ENCODE assay signal across 17 cellular contexts in the genomic region with DNA sequence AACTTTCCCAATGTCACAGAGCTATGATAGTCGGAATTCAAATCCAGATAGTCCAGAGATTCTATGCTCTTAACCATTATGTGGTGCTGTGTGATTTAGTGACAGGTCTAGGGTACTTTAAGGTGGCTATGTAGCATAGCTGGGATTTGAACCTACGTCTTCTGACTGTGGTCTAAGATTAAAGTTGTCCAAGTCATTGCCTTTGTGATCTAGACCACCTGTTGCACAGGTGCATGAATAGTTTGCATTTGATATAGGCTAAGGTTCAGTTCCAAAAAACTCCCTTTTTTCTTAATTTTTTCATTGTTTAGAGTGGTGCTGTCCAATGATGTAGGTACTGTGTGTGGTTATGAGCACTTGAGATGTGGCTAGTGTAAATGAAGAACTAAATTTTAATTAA. TPM values are rescaled to one million over a fixed set of nuclear protein-coding genes. Genes with fewer than 3 reads are reported as not detected.
DNase-seq lines count a peak whose midpoint lies in the region; ATAC-seq, FAIRE-seq and TF ChIP-seq lines count a peak whose summit lies in the region.
"Had no signal": no experiment of that assay in that cellular context is flagged by ENCODE, and none has a peak within 500 bp of the region (broad histone marks: within the 10 kb centered on the region; RNA-seq: fewer than 3 reads in every experiment).

No MANE protein-coding gene starts in this region.

- TF ChIP-seq EP300 in GM12878 (IDR thresholded peaks at IDR 0.05; ENCODE audit: borderline replicate concordance in 1 of 2, control insufficient read depth in 1 of 2, low read depth in 2 of 2, low read length in 2 of 2) = no peak

- H3K4me2 ChIP-seq in GM12878 (ENCODE audit: control insufficient read depth, insufficient read depth) = peak overlapping the region; percentile 66

- POLR2A ChIA-PET in GM12878 (lab: Charles Lee) = interaction anchor here (1.3 kb wide), 1 partner anchor 12 kb away, joined by 3 read pairs; no protein-coding TSS in a partner anchor

- H3K79me2 ChIP-seq in GM12878 (ENCODE audit: control insufficient read depth, insufficient read depth, low read length) = peaks cover 57% of the 10 kb centered on the region

- no peaks in the 10 kb centered on the region for H3K27me3 ChIP-seq in GM12878 (replicated peaks in 1 of 2; ENCODE audit: control insufficient read depth in 2 of 2, insufficient read depth in 2 of 2, low read length in 1 of 2)
- H3K27me3 ChIP-seq: body of pancreas, gastroesophageal sphincter had no signal

- peak overlapping the region; percentile 30; the same call in 1 of the 2 replicates for H3K4me3 ChIP-seq in GM12878
- H3K4me3 ChIP-seq: body of pancreas had no signal

- in situ Hi-C loops in GM12878 (cut with MboI) = no loop called here

- peak overlapping the region; percentile 28 for H3K4me3 Mint-ChIP-seq in T-helper 1 cell treated with Interleukin-12 subunit alpha and Interleukin-12 subunit beta and Interleukin-4 antibody, amounts not matched to agents 30 μg/mL and 1 μg/mL, for 36 hours
- H3K4me3 Mint-ChIP-seq in IgD-negative memory B cell (peak overlapping the region; percentile 5 to 78 (median 40)), nephron (peak overlapping the region; percentile 71 to 91 (median 78))

- DNase-seq in T-helper 1 cell (no peak), GM12878 (ENCODE audit: low read depth, low spot score) (no peak), retina (no peak)
- DNase-seq: 8988T; body of pancreas; effector CD8-positive, alpha-beta T cell; kidney glomerular epithelial cell had no signal

- no peaks in the 10 kb centered on the region for H3K9me3 Mint-ChIP-seq in T-helper 1 cell treated with Interleukin-12 subunit alpha and Interleukin-12 subunit beta and Interleukin-4 antibody, amounts not matched to agents 30 μg/mL and 1 μg/mL, for 36 hours
- H3K9me3 Mint-ChIP-seq in IgD-negative memory B cell (peaks cover 0 to 2% (median 0%) of the 10 kb centered on the region in 3 donors), nephron (no peaks in the 10 kb centered on the region)

- H3K27ac ChIP-seq in GM12878 (ENCODE audit: control insufficient read depth, insufficient read depth) = no peak overlapping the region
- H3K27ac ChIP-seq: body of pancreas, gastroesophageal sphincter, HL-60, skin epidermis had no signal

- peaks cover 37% of the 10 kb centered on the region for H3K4me1 Mint-ChIP-seq in T-helper 1 cell treated with Interleukin-12 subunit alpha and Interleukin-12 subunit beta and Interleukin-4 antibody, amounts not matched to agents 30 μg/mL and 1 μg/mL, for 36 hours (ENCODE audit: low read depth)
- H3K4me1 Mint-ChIP-seq in IgD-negative memory B cell = peaks cover 32 to 45% (median 36%) of the 10 kb centered on the region in 3 donors
- H3K4me1 Mint-ChIP-seq in nephron = peaks cover 40% of the 10 kb centered on the region

- H2AFZ ChIP-seq in GM12878 (ENCODE audit: control insufficient read depth, low read depth, low read length) = no peak overlapping the region

- ATAC-seq in GM12878 (no peak), HG02642 (IDR thresholded peaks at IDR 0.05; ENCODE audit: poor library complexity, unreplicated experiment) (no peak), GM18520 (IDR thresholded peaks at IDR 0.05; ENCODE audit: unreplicated experiment) (no peak)
- ATAC-seq: body of pancreas, gastroesophageal sphincter, Panc1 had no signal

- SMC1A ChIA-PET in GM12878 (lab: Charles Lee; ENCODE audit: uncharacterized antibody, unreplicated experiment) = interaction anchor here (0.9 to 1.5 kb wide), 4 partner anchors 10 to 93 kb away, joined by 3 to 4 read pairs (median 4); no protein-coding TSS in a partner anchor

- no peaks in the 10 kb centered on the region for H3K9me3 ChIP-seq in GM12878 (replicated peaks; ENCODE audit: control insufficient read depth, insufficient read depth, low read length)
- H3K9me3 ChIP-seq: body of pancreas, gastroesophageal sphincter had no signal

- no peak overlapping the region for H3K9ac ChIP-seq in GM12878 (ENCODE audit: control insufficient read depth, insufficient read depth, low read length)

- BruUV-seq in GM12878 (replicated peaks; lab: Mats Ljungman, UMichigan) = no TSS peak

- RAD21 ChIA-PET in GM12878 (lab: Charles Lee; ENCODE audit: unreplicated experiment) = interaction anchor here (0.5 kb wide), 1 partner anchor 79 kb away, joined by 3 read pairs; no protein-coding TSS in a partner anchor

- H3K36me3 ChIP-seq in GM12878 (ENCODE audit: control insufficient read depth in 2 of 2, insufficient read depth in 2 of 2, low read length in 1 of 2) = peaks cover 0 to 2% of the 10 kb centered on the region in 2 experiments; a peak in 1 of 4 replicates

- CTCF ChIA-PET in GM12878 (lab: Yijun Ruan, JAX) = interaction anchor here (0.8 to 1.0 kb wide), 3 partner anchors 25 to 93 kb away, joined by 3 to 4 read pairs (median 3); no protein-coding TSS in a partner anchor

- TF ChIP-seq POLR2A in GM12878 (IDR thresholded peaks at IDR 0.05; ENCODE audit: low read depth, low read length) = no peak

- peaks cover 11% of the 10 kb centered on the region for H3K4me1 ChIP-seq in GM12878 (ENCODE audit: control insufficient read depth, insufficient read depth, low read length)

- intact Hi-C loops in GM12878 (cut with micrococcal nuclease; ENCODE audit: unreplicated experiment) = no loop called here

- H3K27ac Mint-ChIP-seq in T-helper 1 cell treated with Interleukin-12 subunit alpha and Interleukin-12 subunit beta and Interleukin-4 antibody, amounts not matched to agents 30 μg/mL and 1 μg/mL, for 36 hours = no peak overlapping the region
- H3K27ac Mint-ChIP-seq in IgD-negative memory B cell (peak overlapping the region in 2 of 3 donors; percentile 40 to 58), nephron (no peak overlapping the region)

- H3K36me3 Mint-ChIP-seq in T-helper 1 cell treated with Interleukin-12 subunit alpha and Interleukin-12 subunit beta and Interleukin-4 antibody, amounts not matched to agents 30 μg/mL and 1 μg/mL, for 36 hours (ENCODE audit: low read depth) = peaks cover 13% of the 10 kb centered on the region
- H3K36me3 Mint-ChIP-seq in IgD-negative memory B cell (peaks cover 6% of the 10 kb centered on the region), nephron (ENCODE audit: low read depth) (peaks cover 44% of the 10 kb centered on the region)

- no peak for TF ChIP-seq RAD21 in GM12878 (IDR thresholded peaks at IDR 0.05; ENCODE audit: insufficient read depth, low read depth, low read length)

- WGBS in GM12878 (ENCODE audit: insufficient coverage, insufficient replicate concordance, low lambda C conversion rate, missing lambda C conversion rate) = 94% methylated on average over 2 of the region's 2 CpGs

- no peak for TF ChIP-seq CTCF in GM12878 (IDR thresholded peaks at IDR 0.05 in 2 of 3, conservative IDR thresholded peaks at IDR 0.05 in 1 of 3; ENCODE audit: control insufficient read depth in 2 of 3, extremely low read depth in 1 of 3, insufficient read depth in 1 of 3, low read depth in 3 of 3, low read length in 3 of 3)
- no peak for TF ChIP-seq CTCF in nephron (IDR thresholded peaks at IDR 0.05; ENCODE audit: unreplicated experiment in 3 of 3)

- FAIRE-seq in GM12878 (lab: Jason Lieb, UNC) = no peak

- no peaks in the 10 kb centered on the region for H3K27me3 Mint-ChIP-seq in T-helper 1 cell treated with Interleukin-12 subunit alpha and Interleukin-12 subunit beta and Interleukin-4 antibody, amounts not matched to agents 30 μg/mL and 1 μg/mL, for 36 hours (ENCODE audit: low read depth)
- H3K27me3 Mint-ChIP-seq in IgD-negative memory B cell (no peaks in the 10 kb centered on the region), nephron (ENCODE audit: low read depth) (no peaks in the 10 kb centered on the region)

- H4K20me1 ChIP-seq in GM12878 (ENCODE audit: control insufficient read depth, insufficient read depth) = no peaks in the 10 kb centered on the region

RNA-seq across cellular contexts. Expression of a gene that starts 2.5 kb away (rescaled TPM):
- polyA plus RNA-seq in IgD-negative memory B cell (240 TPM), GM12878 (2011; rRNA removed) (143 and 198 TPM in 2 replicates), GM12878 (2014; fragmentation: Illumina TruSeq; extraction: Trizol) (105 and 125 TPM in 2 replicates), GM12878 (2014; fragmentation: Nextera tagmentation; extraction: Ambion mirVana) (100 to 1,000 TPM; 100 to 113 TPM), GM12878 (2014; rRNA removed) (51.8 and 67.3 TPM in 2 replicates), GM12878 (2016; fragmentation: Nextera tagmentation; extraction: Ambion mirVana) (100 to 1,000 TPM; 153 to 154 TPM)
- 42.6 and 50.2 TPM in 2 replicates for total RNA-seq in GM12878 (2013; cell fraction: nucleolus; rRNA removed)
- total RNA-seq in GM12878 (2014; rRNA removed) (49.9 and 55.2 TPM in 2 replicates), GM12878 (2014; rRNA removed; fragmentation: Illumina TruSeq; extraction: Trizol) (57.6 and 58.4 TPM in 2 replicates), GM12878 (2021) (60.5 and 71.1 TPM in 2 replicates)
- 70.0 TPM for polyA plus RNA-seq in GM12878 (2011; ENCODE audit: low read depth)
- 55.0 and 60.8 TPM in 2 replicates for polyA plus RNA-seq in GM12878 (2011; cell fraction: cytosol; rRNA removed)
- polyA plus RNA-seq in GM12878 (2011; cell fraction: nucleus; rRNA removed) = 32.5 and 35.7 TPM in 2 replicates
- polyA plus RNA-seq in GM12878 (2012) = 95.1 and 144 TPM in 2 replicates
- polyA minus RNA-seq in GM12878 (2011; rRNA and poly(A)+ RNA removed) = 35.6 and 57.1 TPM in 2 replicates
- 26.6 and 28.4 TPM in 2 replicates for polyA minus RNA-seq in GM12878 (2011; cell fraction: cytosol; rRNA and poly(A)+ RNA removed)
- 12.2 and 16.5 TPM in 2 replicates for polyA minus RNA-seq in GM12878 (2011; cell fraction: nucleus; rRNA and poly(A)+ RNA removed)

RNA-seq across cellular contexts. Expression of a gene that starts 38.9 kb away (rescaled TPM):
- polyA plus RNA-seq in IgD-negative memory B cell (not detected), GM12878 (2011; rRNA removed) (1.1 and 1.5 TPM in 2 replicates), GM12878 (2014; fragmentation: Illumina TruSeq; extraction: Trizol) (0.95 and 1.7 TPM in 2 replicates), GM12878 (2014; fragmentation: Nextera tagmentation; extraction: Ambion mirVana) (under 1 TPM; 0.35 to 0.74 TPM), GM12878 (2014; rRNA removed) (3.2 and 3.3 TPM in 2 replicates), GM12878 (2016; fragmentation: Nextera tagmentation; extraction: Ambion mirVana) (1 to 10 TPM; 1.5 to 1.6 TPM)
- total RNA-seq in GM12878 (2013; cell fraction: nucleolus; rRNA removed) = 24.3 and 24.7 TPM in 2 replicates
- total RNA-seq in GM12878 (2014; rRNA removed) (0.98 and 1.2 TPM in 2 replicates), GM12878 (2014; rRNA removed; fragmentation: Illumina TruSeq; extraction: Trizol) (1.7 and 2.4 TPM in 2 replicates), GM12878 (2021) (4.1 and 4.7 TPM in 2 replicates)
- 1.2 TPM for polyA plus RNA-seq in GM12878 (2011; ENCODE audit: low read depth)
- polyA plus RNA-seq in GM12878 (2011; cell fraction: cytosol; rRNA removed) = 1.2 and 1.3 TPM in 2 replicates
- polyA plus RNA-seq in GM12878 (2011; cell fraction: nucleus; rRNA removed) = 18.8 and 22.0 TPM in 2 replicates
- polyA plus RNA-seq in GM12878 (2012) = 3.3 and 4.3 TPM in 2 replicates
- polyA minus RNA-seq in GM12878 (2011; rRNA and poly(A)+ RNA removed) = 5.6 and 11.2 TPM in 2 replicates
- not detected in 2 replicates for polyA minus RNA-seq in GM12878 (2011; cell fraction: cytosol; rRNA and poly(A)+ RNA removed)
- polyA minus RNA-seq in GM12878 (2011; cell fraction: nucleus; rRNA and poly(A)+ RNA removed) = 9.8 and 16.2 TPM in 2 replicates
- total RNA-seq: gastroesophageal sphincter, temporal lobe had no signal

RNA-seq across cellular contexts. Expression of a gene that starts 45.5 kb away (rescaled TPM):
- 193 TPM for polyA plus RNA-seq in IgD-negative memory B cell
- 108 and 124 TPM in 2 replicates for total RNA-seq in GM12878 (2013; cell fraction: nucleolus; rRNA removed)
- total RNA-seq in GM12878 (2014; rRNA removed) = 211 and 238 TPM in 2 replicates
- 132 and 157 TPM in 2 replicates for total RNA-seq in GM12878 (2014; rRNA removed; fragmentation: Illumina TruSeq; extraction: Trizol)
- total RNA-seq in GM12878 (2021) = 200 and 218 TPM in 2 replicates
- 170 TPM for polyA plus RNA-seq in GM12878 (2011; ENCODE audit: low read depth)
- polyA plus RNA-seq in GM12878 (2011; rRNA removed) = 37.4 and 65.2 TPM in 2 replicates
- 96.6 and 144 TPM in 2 replicates for polyA plus RNA-seq in GM12878 (2011; cell fraction: cytosol; rRNA removed)
- 140 and 154 TPM in 2 replicates for polyA plus RNA-seq in GM12878 (2011; cell fraction: nucleus; rRNA removed)
- polyA plus RNA-seq in GM12878 (2012) = 253 and 361 TPM in 2 replicates
- polyA plus RNA-seq in GM12878 (2014; fragmentation: Illumina TruSeq; extraction: Trizol) = 44.1 and 147 TPM in 2 replicates
- 10 to 100 TPM; 19.3 to 56.9 TPM for polyA plus RNA-seq in GM12878 (2014; fragmentation: Nextera tagmentation; extraction: Ambion mirVana)
- polyA plus RNA-seq in GM12878 (2014; rRNA removed) = 291 and 321 TPM in 2 replicates
- 100 to 1,000 TPM; 369 to 406 TPM for polyA plus RNA-seq in GM12878 (2016; fragmentation: Nextera tagmentation; extraction: Ambion mirVana)
- 43.4 and 79.0 TPM in 2 replicates for polyA minus RNA-seq in GM12878 (2011; rRNA and poly(A)+ RNA removed)
- 21.8 and 23.1 TPM in 2 replicates for polyA minus RNA-seq in GM12878 (2011; cell fraction: cytosol; rRNA and poly(A)+ RNA removed)
- 58.2 and 93.9 TPM in 2 replicates for polyA minus RNA-seq in GM12878 (2011; cell fraction: nucleus; rRNA and poly(A)+ RNA removed)
- total RNA-seq: temporal lobe had no signal

RNA-seq across cellular contexts. Expression of a gene that starts 50.6 kb away (rescaled TPM):
- 346 TPM for polyA plus RNA-seq in IgD-negative memory B cell
- total RNA-seq in GM12878 (2013; cell fraction: nucleolus; rRNA removed) = 599 and 630 TPM in 2 replicates
- 134 and 173 TPM in 2 replicates for total RNA-seq in GM12878 (2014; rRNA removed)
- 394 and 401 TPM in 2 replicates for total RNA-seq in GM12878 (2014; rRNA removed; fragmentation: Illumina TruSeq; extraction: Trizol)
- 180 and 213 TPM in 2 replicates for total RNA-seq in GM12878 (2021)
- 70.2 TPM for polyA plus RNA-seq in GM12878 (2011; ENCODE audit: low read depth)
- 230 and 407 TPM in 2 replicates for polyA plus RNA-seq in GM12878 (2011; rRNA removed)
- 102 and 125 TPM in 2 replicates for polyA plus RNA-seq in GM12878 (2011; cell fraction: cytosol; rRNA removed)
- polyA plus RNA-seq in GM12878 (2011; cell fraction: nucleus; rRNA removed) = 123 and 141 TPM in 2 replicates
- 146 and 152 TPM in 2 replicates for polyA plus RNA-seq in GM12878 (2012)
- polyA plus RNA-seq in GM12878 (2014; fragmentation: Illumina TruSeq; extraction: Trizol) = 276 and 414 TPM in 2 replicates
- polyA plus RNA-seq in GM12878 (2014; fragmentation: Nextera tagmentation; extraction: Ambion mirVana) = 100 to 1,000 TPM; 149 to 187 TPM
- 194 and 201 TPM in 2 replicates for polyA plus RNA-seq in GM12878 (2014; rRNA removed)
- 100 to 1,000 TPM; 347 to 380 TPM for polyA plus RNA-seq in GM12878 (2016; fragmentation: Nextera tagmentation; extraction: Ambion mirVana)
- 284 and 298 TPM in 2 replicates for polyA minus RNA-seq in GM12878 (2011; rRNA and poly(A)+ RNA removed)
- 79.1 and 117 TPM in 2 replicates for polyA minus RNA-seq in GM12878 (2011; cell fraction: cytosol; rRNA and poly(A)+ RNA removed)
- 110 and 161 TPM in 2 replicates for polyA minus RNA-seq in GM12878 (2011; cell fraction: nucleus; rRNA and poly(A)+ RNA removed)

RNA-seq across cellular contexts. Expression of a gene that starts 50.7 kb away (rescaled TPM):
- polyA plus RNA-seq in IgD-negative memory B cell (1.5 TPM), GM12878 (2011; rRNA removed) (0.59 and 1.1 TPM in 2 replicates), GM12878 (2014; fragmentation: Illumina TruSeq; extraction: Trizol) (0.78 and 1.4 TPM in 2 replicates), GM12878 (2014; fragmentation: Nextera tagmentation; extraction: Ambion mirVana) (under 1 TPM; 0.14 to 0.58 TPM), GM12878 (2014; rRNA removed) (4.7 and 5.1 TPM in 2 replicates), GM12878 (2016; fragmentation: Nextera tagmentation; extraction: Ambion mirVana) (1 to 10 TPM; 6.2 to 8.1 TPM)
- total RNA-seq in GM12878 (2013; cell fraction: nucleolus; rRNA removed) = 3.5 and 4.4 TPM in 2 replicates
- total RNA-seq in GM12878 (2014; rRNA removed) (3.0 and 3.8 TPM in 2 replicates), GM12878 (2014; rRNA removed; fragmentation: Illumina TruSeq; extraction: Trizol) (1.7 and 2.0 TPM in 2 replicates), GM12878 (2021) (6.0 and 6.5 TPM in 2 replicates)
- 1.4 TPM for polyA plus RNA-seq in GM12878 (2011; ENCODE audit: low read depth)
- 1.3 and 2.2 TPM in 2 replicates for polyA plus RNA-seq in GM12878 (2011; cell fraction: cytosol; rRNA removed)
- 3.4 and 4.5 TPM in 2 replicates for polyA plus RNA-seq in GM12878 (2011; cell fraction: nucleus; rRNA removed)
- polyA plus RNA-seq in GM12878 (2012) = 3.8 and 5.2 TPM in 2 replicates
- 0.95 and 1.9 TPM in 2 replicates for polyA minus RNA-seq in GM12878 (2011; rRNA and poly(A)+ RNA removed)
- polyA minus RNA-seq in GM12878 (2011; cell fraction: cytosol; rRNA and poly(A)+ RNA removed) = 0.73 and 1.1 TPM in 2 replicates
- 3.4 and 6.2 TPM in 2 replicates for polyA minus RNA-seq in GM12878 (2011; cell fraction: nucleus; rRNA and poly(A)+ RNA removed)

Comparison
In these comparisons a context has a peak if more than half of its experiments do, and no peak if none do; other contexts are left out.
1. H3K27ac Mint-ChIP-seq: peak in IgD-negative memory B cell (2 of 3); none in T-helper 1 cell treated with Interleukin-12 subunit alpha and Interleukin-12 subunit beta and Interleukin-4 antibody, amounts not matched to agents 30 μg/mL and 1 μg/mL, for 36 hours (single experiment) and nephron (0 of 3).
2. H3K4me3 Mint-ChIP-seq: peak in every context shown above with its lines; median percentile 78 in nephron; 40 in IgD-negative memory B cell; 28 in T-helper 1 cell treated with Interleukin-12 subunit alpha and Interleukin-12 subunit beta and Interleukin-4 antibody, amounts not matched to agents 30 μg/mL and 1 μg/mL, for 36 hours.